ENCODE assay signal across 1 cellular context in genomic region chr1:218711021-218711420, GRCh38.
TF ChIP-seq lines count a peak whose summit lies in the region.

No MANE protein-coding gene starts in this region.

TF ChIP-seq in IMR-90, 13 proteins besides CTCF, POLR2A, EP300 and RAD21:
- TF ChIP-seq SMC3 (IDR thresholded peaks at IDR 0.05; ENCODE audit: low read depth, low read length) (no peak), BHLHE40 (IDR thresholded peaks at IDR 0.05; ENCODE audit: low read depth, low read length) (no peak), FOS (IDR thresholded peaks at IDR 0.05; ENCODE audit: low read depth, low read length) (no peak), MAFK (IDR thresholded peaks at IDR 0.05; ENCODE audit: low read depth, low read length) (no peak), CEBPB (IDR thresholded peaks at IDR 0.05; ENCODE audit: low read depth, low read length) (no peak), MAZ (IDR thresholded peaks at IDR 0.05; ENCODE audit: borderline replicate concordance, low read depth, low read length) (no peak), NFE2L2 (IDR thresholded peaks at IDR 0.05; ENCODE audit: low read depth, low read length) (no peak), CHD1 (IDR thresholded peaks at IDR 0.05; ENCODE audit: low read depth, low read length) (no peak), RCOR1 (IDR thresholded peaks at IDR 0.05; ENCODE audit: insufficient replicate concordance, low read length) (no peak), MXI1 (IDR thresholded peaks at IDR 0.05; ENCODE audit: borderline replicate concordance, low read depth, low read length) (no peak), RFX5 (IDR thresholded peaks at IDR 0.05; ENCODE audit: low read depth, low read length) (no peak)
- TF ChIP-seq, protein P1, sequence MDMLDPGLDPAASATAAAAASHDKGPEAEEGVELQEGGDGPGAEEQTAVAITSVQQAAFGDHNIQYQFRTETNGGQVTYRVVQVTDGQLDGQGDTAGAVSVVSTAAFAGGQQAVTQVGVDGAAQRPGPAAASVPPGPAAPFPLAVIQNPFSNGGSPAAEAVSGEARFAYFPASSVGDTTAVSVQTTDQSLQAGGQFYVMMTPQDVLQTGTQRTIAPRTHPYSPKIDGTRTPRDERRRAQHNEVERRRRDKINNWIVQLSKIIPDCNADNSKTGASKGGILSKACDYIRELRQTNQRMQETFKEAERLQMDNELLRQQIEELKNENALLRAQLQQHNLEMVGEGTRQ (IDR thresholded peaks at IDR 0.05; ENCODE audit: low read depth, low read length) = no peak
- TF ChIP-seq, protein P2, sequence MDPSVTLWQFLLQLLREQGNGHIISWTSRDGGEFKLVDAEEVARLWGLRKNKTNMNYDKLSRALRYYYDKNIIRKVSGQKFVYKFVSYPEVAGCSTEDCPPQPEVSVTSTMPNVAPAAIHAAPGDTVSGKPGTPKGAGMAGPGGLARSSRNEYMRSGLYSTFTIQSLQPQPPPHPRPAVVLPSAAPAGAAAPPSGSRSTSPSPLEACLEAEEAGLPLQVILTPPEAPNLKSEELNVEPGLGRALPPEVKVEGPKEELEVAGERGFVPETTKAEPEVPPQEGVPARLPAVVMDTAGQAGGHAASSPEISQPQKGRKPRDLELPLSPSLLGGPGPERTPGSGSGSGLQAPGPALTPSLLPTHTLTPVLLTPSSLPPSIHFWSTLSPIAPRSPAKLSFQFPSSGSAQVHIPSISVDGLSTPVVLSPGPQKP (IDR thresholded peaks at IDR 0.05; ENCODE audit: borderline replicate concordance, low read depth, low read length) = no peak
TF ChIP-seq in IMR-90: peak in this region for 0.
